In genomic region chr4:105666693-105667092, GRCh38 we compare ENCODE assay signal across 9 cellular contexts. TPM values are rescaled to one million over a fixed set of nuclear protein-coding genes. Genes with fewer than 3 reads are reported as not detected.
DNase-seq lines count a peak whose midpoint lies in the region; ATAC-seq and TF ChIP-seq lines count a peak whose summit lies in the region.
"Had no signal": no experiment of that assay in that cellular context is flagged by ENCODE, and none has a peak within 500 bp of the region (broad histone marks: within the 10 kb centered on the region; RNA-seq: fewer than 3 reads in every experiment).

No MANE protein-coding gene starts in this region.

- H3K4me3 ChIP-seq in OCI-LY7 (ENCODE audit: low read depth, low read length, poor library complexity, severe bottlenecking) (no peak overlapping the region), heart right ventricle (no peak overlapping the region)
- H3K4me3 ChIP-seq: skin epidermis had no signal

- H3K27ac ChIP-seq in OCI-LY7 (ENCODE audit: low read depth, low read length, poor library complexity, severe bottlenecking) (no peak overlapping the region), heart right ventricle (no peak overlapping the region)
- H3K27ac ChIP-seq: skin epidermis had no signal

- TF ChIP-seq CTCF in OCI-LY7 (conservative IDR thresholded peaks at IDR 0.05; ENCODE audit: low read length) (peak; percentile 65), heart right ventricle (IDR thresholded peaks at IDR 0.05) (peak in 7 of 9 donors; percentile 28 to 52 (median 47))

- H3K9me3 ChIP-seq in OCI-LY7 (ENCODE audit: low read length) (no peaks in the 10 kb centered on the region), heart right ventricle (no peaks in the 10 kb centered on the region)

- peaks cover 0 to 3% (median 0%) of the 10 kb centered on the region in 7 donors for H3K27me3 ChIP-seq in heart right ventricle

- intact Hi-C loops in OCI-LY7 (cut with micrococcal nuclease; ENCODE audit: unreplicated experiment) (no loop called here), heart right ventricle (cut with DNase I) (loop anchor here in 8 of 10 donors (1.0 to 5.0 kb wide), 4 partner anchors 144 to 148 kb away; no protein-coding TSS in a partner anchor)

- 0 out of 2 replicates have a peak overlapping the region, but pooled peaks have one; percentile 19 for H2AFZ ChIP-seq in OCI-LY7 (ENCODE audit: low read length)

- POLR2A ChIA-PET in OCI-LY7 (lab: Charles Lee): interaction anchor here (1.0 kb wide), 1 partner anchor 35 kb away, joined by 3 read pairs; no protein-coding TSS in a partner anchor

- ATAC-seq in heart right ventricle (peak in 5 of 8 donors; percentile 38 to 73 (median 63)), GM18870 (IDR thresholded peaks at IDR 0.05; ENCODE audit: unreplicated experiment) (no peak)

- 45 to 50% methylated on average over 5 of the region's 5 CpGs for WGBS in heart right ventricle, 2 donors

- BruUV-seq in OCI-LY7 (replicated peaks; lab: Mats Ljungman, UMichigan): no TSS peak

- 0 out of 2 replicates have a peak, but pooled peaks cover 6% of the 10 kb centered on the region for H3K9me2 ChIP-seq in OCI-LY7 (ENCODE audit: insufficient read depth, low read length)

- H3K36me3 ChIP-seq in OCI-LY7 (ENCODE audit: insufficient read depth, low read length): no peaks in the 10 kb centered on the region
- no peaks in the 10 kb centered on the region for H3K36me3 ChIP-seq in heart right ventricle

- no peaks in the 10 kb centered on the region for H4K20me1 ChIP-seq in OCI-LY7 (ENCODE audit: insufficient read depth, low read length)

- H3K79me2 ChIP-seq in OCI-LY7 (ENCODE audit: insufficient read depth, low read depth, low read length): no peaks in the 10 kb centered on the region

- DNase-seq in AML-193 (lab: John Stamatoyannopoulos, UW) (peak; percentile 29 to 54), H4 (ENCODE audit: low spot score) (peak; percentile 32), OCI-LY7 (ENCODE audit: low spot score) (peak; percentile 19), heart right ventricle (no peak), mesenteric fat pad (ENCODE audit: low spot score) (no peak)
- no peak for DNase-seq in activated CD8-positive, alpha-beta memory T cell treated with anti-CD3 and anti-CD28 coated beads, Interleukin-2, amount 50 U/mL, for 48 hours
- no peak for DNase-seq in activated naive CD4-positive, alpha-beta T cell (lab: John Stamatoyannopoulos, UW)

- CTCF ChIA-PET in OCI-LY7 (lab: Charles Lee; ENCODE audit: unreplicated experiment): no interaction called here

- H3K4me1 ChIP-seq in OCI-LY7 (ENCODE audit: insufficient read depth, low read length, poor library complexity, severe bottlenecking) (no peaks in the 10 kb centered on the region), heart right ventricle (peaks cover 0 to 6% (median 0%) of the 10 kb centered on the region in 9 donors)

- H3K4me2 ChIP-seq in OCI-LY7 (ENCODE audit: low read length): no peak overlapping the region

RNA-seq across cellular contexts. Expression of gene INTS12, which starts 41.8 kb away (rescaled TPM):
- 18.1 and 26.5 TPM in 2 replicates for total RNA-seq in H4 (2014; rRNA removed; shearing (Covaris generic))
- 10.0 and 14.4 TPM in 2 replicates for total RNA-seq in OCI-LY7 (2014; rRNA removed; shearing (Covaris generic))
- total RNA-seq in OCI-LY7 (2022) (19.4 and 20.0 TPM in 2 replicates), heart right ventricle (10 to 100 TPM; 18.8 to 25.1 (median 22.3) TPM), mesenteric fat pad (15.9 TPM)
- polyA plus RNA-seq in heart right ventricle: 10 to 100 TPM in 1 of 2 donors, 1 to 10 TPM in 1; 7.8 to 27.5 TPM

RNA-seq across cellular contexts. Expression of gene GSTCD, which starts 41.9 kb away (rescaled TPM):
- total RNA-seq in H4 (2014; rRNA removed; shearing (Covaris generic)): 11.2 and 15.8 TPM in 2 replicates
- 20.2 and 24.0 TPM in 2 replicates for total RNA-seq in OCI-LY7 (2014; rRNA removed; shearing (Covaris generic))
- total RNA-seq in OCI-LY7 (2022) (22.3 and 25.0 TPM in 2 replicates), heart right ventricle (1 to 10 TPM; 2.4 to 5.9 (median 4.4) TPM), mesenteric fat pad (6.6 TPM)
- polyA plus RNA-seq in heart right ventricle: 1 to 10 TPM in 1 of 2 donors, under 1 TPM in 1; 0.66 to 1.3 TPM

Comparison
In these comparisons a context has a peak if more than half of its experiments do, and no peak if none do; other contexts are left out.
1. DNase-seq: peak in AML-193 (2 of 2), H4 (single experiment) and OCI-LY7 (single experiment); none in heart right ventricle (0 of 2), mesenteric fat pad (single experiment), activated CD8-positive, alpha-beta memory T cell treated with anti-CD3 and anti-CD28 coated beads, Interleukin-2, amount 50 U/mL, for 48 hours (single experiment) and activated naive CD4-positive, alpha-beta T cell (0 of 4).